ENCODE assay signal across 26 cellular contexts in genomic region chrX:152037183-152037582, GRCh38.
"Had no signal": no experiment of that assay in that cellular context is flagged by ENCODE, and none has a peak within 500 bp of the region (broad histone marks: within the 10 kb centered on the region; RNA-seq: fewer than 3 reads in every experiment).

No MANE protein-coding gene starts in this region.

- H3K4me1 ChIP-seq: left lung, lower lobe of right lung, right atrium auricular region, right lobe of liver, stomach, testis, thyroid gland, transverse colon, upper lobe of left lung, vagina had no signal

- H3K4me3 ChIP-seq: left lung, lower lobe of right lung, ovary, right atrium auricular region, right lobe of liver, stomach, testis, thyroid gland, transverse colon, upper lobe of left lung, vagina had no signal

- H3K27ac ChIP-seq: left lung, lower lobe of right lung, ovary, right atrium auricular region, right lobe of liver, stomach, testis, thyroid gland, transverse colon, upper lobe of left lung, vagina had no signal

- H3K27me3 ChIP-seq: left lung, ovary, right atrium auricular region, right lobe of liver, stomach, testis, thyroid gland, transverse colon, upper lobe of left lung, vagina had no signal

- H3K4me3 Mint-ChIP-seq: mesothelial cell of epicardium; naive B cell; natural killer cell treated with Interleukin-12 subunit alpha and Interleukin-12 subunit beta and Interleukin-15 and Interleukin-18, amount 100 ng/mL, for 72 hours; stimulated activated naive B cell treated with anti-CD40 and anti-IgM and Interleukin-4, amounts not matched to agents 10 μg/mL and 1 μg/mL and 100 μg/mL, for 72 hours had no signal

- H3K9me3 ChIP-seq: lower lobe of right lung, ovary, right lobe of liver, testis, thyroid gland, transverse colon, vagina had no signal

- H3K36me3 ChIP-seq: left lung, lower lobe of right lung, ovary, right atrium auricular region, right lobe of liver, stomach, thyroid gland, transverse colon, upper lobe of left lung, vagina had no signal

- H3K36me3 Mint-ChIP-seq: naive B cell; natural killer cell treated with Interleukin-12 subunit alpha and Interleukin-12 subunit beta and Interleukin-15 and Interleukin-18, amount 100 ng/mL, for 72 hours; stimulated activated naive B cell treated with anti-CD40 and anti-IgM and Interleukin-4, amounts not matched to agents 10 μg/mL and 1 μg/mL and 100 μg/mL, for 72 hours had no signal

- H3K27me3 Mint-ChIP-seq: naive B cell; natural killer cell treated with Interleukin-12 subunit alpha and Interleukin-12 subunit beta and Interleukin-15 and Interleukin-18, amount 100 ng/mL, for 72 hours; progenitor cell of endocrine pancreas; stimulated activated naive B cell treated with anti-CD40 and anti-IgM and Interleukin-4, amounts not matched to agents 10 μg/mL and 1 μg/mL and 100 μg/mL, for 72 hours had no signal

- H3K27ac Mint-ChIP-seq: mesothelial cell of epicardium; naive B cell; natural killer cell treated with Interleukin-12 subunit alpha and Interleukin-12 subunit beta and Interleukin-15 and Interleukin-18, amount 100 ng/mL, for 72 hours; progenitor cell of endocrine pancreas; stimulated activated naive B cell treated with anti-CD40 and anti-IgM and Interleukin-4, amounts not matched to agents 10 μg/mL and 1 μg/mL and 100 μg/mL, for 72 hours had no signal

- ATAC-seq: left colon; left lung; lower lobe of right lung; natural killer cell treated with Interleukin-12 subunit alpha and Interleukin-12 subunit beta and Interleukin-15 and Interleukin-18, amount 100 ng/mL, for 72 hours; right lobe of liver; stimulated activated naive B cell treated with anti-CD40 and anti-IgM and Interleukin-4, amounts not matched to agents 10 μg/mL and 1 μg/mL and 100 μg/mL, for 72 hours; stimulated activated naive CD8-positive, alpha-beta T cell treated with anti-CD3 and anti-CD28 coated beads, Interleukin-15, Interleukin-2, amounts not matched to agents 100 U/mL and 50 U/mL, for 24 hours had no signal

- H3K4me1 Mint-ChIP-seq: mesothelial cell of epicardium; naive B cell; stimulated activated naive B cell treated with anti-CD40 and anti-IgM and Interleukin-4, amounts not matched to agents 10 μg/mL and 1 μg/mL and 100 μg/mL, for 72 hours had no signal

- DNase-seq: hippocampal formation; kidney; left colon; left lung; lower lobe of right lung; mammary epithelial cell; mesenchymal stem cell; naive B cell; ovary; right lobe of liver; stimulated activated CD4-positive, alpha-beta T cell treated with anti-CD3 and anti-CD28 coated beads, Interleukin-12 subunit alpha, Interleukin-12 subunit beta, amount 100 ng/mL, for 4 hours; stimulated activated CD4-positive, alpha-beta T cell treated with anti-CD3 and anti-CD28 coated beads, Interleukin-15, amount 100 ng/mL, for 24 hours; stimulated activated CD4-positive, alpha-beta T cell treated with anti-CD3 and anti-CD28 coated beads, Interleukin-2, amount 100 ng/mL, for 24 hours; stimulated activated CD4-positive, alpha-beta T cell treated with anti-CD3 and anti-CD28 coated beads, Interleukin-4, amount 100 ng/mL, for 1 hour; stimulated activated naive B cell treated with anti-CD40 and anti-IgM and Interleukin-4, amounts not matched to agents 10 μg/mL and 1 μg/mL and 100 μg/mL, for 72 hours; stimulated activated naive CD8-positive, alpha-beta T cell treated with anti-CD3 and anti-CD28 coated beads, Interleukin-15, Interleukin-2, amounts not matched to agents 100 U/mL and 50 U/mL, for 24 hours; stomach; testis; thyroid gland; transverse colon; upper lobe of left lung had no signal
